16 cellular contexts compared by ENCODE assay signal in genomic region chr2:64201086-64201627, GRCh38. TPM values are rescaled to one million over a fixed set of nuclear protein-coding genes. Genes with fewer than 3 reads are reported as not detected.
A peak's percentile ranks its signal among the peaks of the same experiment; 100 is the strongest.
DNase-seq lines count a peak whose midpoint lies in the region; ATAC-seq, FAIRE-seq and TF ChIP-seq lines count a peak whose summit lies in the region.
"Had no signal": no experiment of that assay in that cellular context is flagged by ENCODE, and none has a peak within 500 bp of the region (broad histone marks: within the 10 kb centered on the region; RNA-seq: fewer than 3 reads in every experiment).

No MANE protein-coding gene starts in this region.

- H3K4me1 ChIP-seq in A549 (no peaks in the 10 kb centered on the region), muscle layer of colon (ENCODE audit: insufficient read depth, low read length) (peaks cover 44% of the 10 kb centered on the region)

- POLR2A ChIA-PET in A549 (lab: Yijun Ruan, JAX): no interaction called here

- no peaks in the 10 kb centered on the region for H3K36me3 Mint-ChIP-seq in chondrocyte (ENCODE audit: low read depth)
- H3K36me3 Mint-ChIP-seq in natural killer cell treated with Interleukin-12 subunit alpha and Interleukin-12 subunit beta and Interleukin-15 and Interleukin-18, amount 100 ng/mL, for 72 hours: no peaks in the 10 kb centered on the region

- ATAC-seq in A549 (no peak), GM18907 (IDR thresholded peaks at IDR 0.05; ENCODE audit: unreplicated experiment) (no peak), HG02610 (IDR thresholded peaks at IDR 0.05; ENCODE audit: unreplicated experiment) (no peak)
- ATAC-seq in natural killer cell treated with Interleukin-12 subunit alpha and Interleukin-12 subunit beta and Interleukin-15 and Interleukin-18, amount 100 ng/mL, for 72 hours: no peak

- no peak overlapping the region for H3K9ac ChIP-seq in muscle layer of colon (ENCODE audit: low read length)

- H3K4me3 ChIP-seq in A549 (no peak overlapping the region), muscle layer of colon (ENCODE audit: low read depth in 1 of 2, low read length in 2 of 2) (no peak overlapping the region)

- H3K4me1 Mint-ChIP-seq in chondrocyte (ENCODE audit: low read depth): peaks cover 41% of the 10 kb centered on the region
- H3K4me1 Mint-ChIP-seq in natural killer cell treated with Interleukin-12 subunit alpha and Interleukin-12 subunit beta and Interleukin-15 and Interleukin-18, amount 100 ng/mL, for 72 hours (ENCODE audit: low read depth in 2 of 2): peaks cover 20 to 33% of the 10 kb centered on the region in 2 donors

- no peak for DNase-seq in A549 (ENCODE audit: low read depth in 1 of 2, low spot score in 1 of 2)
- DNase-seq in GM18507 (ENCODE audit: extremely low spot score, insufficient read length, low read depth): no peak
- DNase-seq in chondrocyte (ENCODE audit: low spot score): no peak
- DNase-seq in NAMALWA (ENCODE audit: low spot score): no peak
- no peak for DNase-seq in natural killer cell treated with Interleukin-12 subunit alpha and Interleukin-12 subunit beta and Interleukin-15 and Interleukin-18, amount 100 ng/mL, for 72 hours (ENCODE audit: low spot score)
- DNase-seq: AML-193, Karpas-422, NCI-H187, NCI-H748 treated with DMSO at 0.1 percent for 48 hours, occipital lobe, small intestine had no signal

- 67% methylated on average over 2 of the region's 2 CpGs for WGBS in A549 (ENCODE audit: missing lambda C conversion rate)

- H3K4me2 ChIP-seq in A549: no peak overlapping the region

- no peak for TF ChIP-seq CTCF in A549 (IDR thresholded peaks at IDR 0.05)
- no peak for TF ChIP-seq CTCF in chondrocyte (IDR thresholded peaks at IDR 0.05)

- no peak overlapping the region for H3K4me3 Mint-ChIP-seq in chondrocyte (ENCODE audit: unreplicated experiment)
- H3K4me3 Mint-ChIP-seq in natural killer cell treated with Interleukin-12 subunit alpha and Interleukin-12 subunit beta and Interleukin-15 and Interleukin-18, amount 100 ng/mL, for 72 hours: no peak overlapping the region
- H3K4me3 Mint-ChIP-seq: stimulated activated naive CD8-positive, alpha-beta T cell treated with anti-CD3 and anti-CD28 coated beads, Interleukin-15, Interleukin-2, amounts not matched to agents 100 ng/mL and 50 ng/mL, for 24 hours had no signal

- H3K9me3 ChIP-seq in A549 (no peaks in the 10 kb centered on the region), muscle layer of colon (ENCODE audit: low read length) (no peaks in the 10 kb centered on the region)

- TF ChIP-seq RAD21 in A549 (conservative IDR thresholded peaks at IDR 0.05 in 1 of 2, IDR thresholded peaks at IDR 0.05 in 1 of 2): no peak

- peaks cover 8% of the 10 kb centered on the region for H3K9me3 Mint-ChIP-seq in chondrocyte (ENCODE audit: low read depth)
- H3K9me3 Mint-ChIP-seq in natural killer cell treated with Interleukin-12 subunit alpha and Interleukin-12 subunit beta and Interleukin-15 and Interleukin-18, amount 100 ng/mL, for 72 hours: no peaks in the 10 kb centered on the region
- H3K9me3 Mint-ChIP-seq: stimulated activated naive CD8-positive, alpha-beta T cell treated with anti-CD3 and anti-CD28 coated beads, Interleukin-15, Interleukin-2, amounts not matched to agents 100 ng/mL and 50 ng/mL, for 24 hours had no signal

- no peaks in the 10 kb centered on the region for H3K27me3 Mint-ChIP-seq in chondrocyte (ENCODE audit: low read depth)
- peaks cover 0 to 8% of the 10 kb centered on the region in 2 donors for H3K27me3 Mint-ChIP-seq in natural killer cell treated with Interleukin-12 subunit alpha and Interleukin-12 subunit beta and Interleukin-15 and Interleukin-18, amount 100 ng/mL, for 72 hours
- H3K27me3 Mint-ChIP-seq: stimulated activated naive CD8-positive, alpha-beta T cell treated with anti-CD3 and anti-CD28 coated beads, Interleukin-15, Interleukin-2, amounts not matched to agents 100 ng/mL and 50 ng/mL, for 24 hours had no signal

- FAIRE-seq in A549 (lab: Jason Lieb, UNC) (no peak), GM18507 (lab: Jason Lieb, UNC) (peak; percentile 61)
- FAIRE-seq: small intestine had no signal

- no peak overlapping the region for H3K27ac ChIP-seq in A549
- H3K27ac ChIP-seq in muscle layer of colon (ENCODE audit: low read depth, low read length): peak overlapping the region; percentile 52
- H3K27ac ChIP-seq: HL-60 had no signal

- H3K27me3 ChIP-seq in muscle layer of colon (ENCODE audit: control insufficient read depth in 1 of 2, insufficient read depth in 2 of 2, low read length in 2 of 2): no peaks in the 10 kb centered on the region

- TF ChIP-seq EP300 in A549 (IDR thresholded peaks at IDR 0.05): no peak

- TF ChIP-seq POLR2A in A549 (IDR thresholded peaks at IDR 0.05; ENCODE audit: low read length): no peak

- peak overlapping the region; percentile 78 for H3K27ac Mint-ChIP-seq in chondrocyte (ENCODE audit: unreplicated experiment)
- peak overlapping the region in 1 of 2 donors; percentile 51 for H3K27ac Mint-ChIP-seq in natural killer cell treated with Interleukin-12 subunit alpha and Interleukin-12 subunit beta and Interleukin-15 and Interleukin-18, amount 100 ng/mL, for 72 hours

- no peaks in the 10 kb centered on the region for H3K36me3 ChIP-seq in muscle layer of colon (ENCODE audit: insufficient read depth, low read length)

- CTCF ChIA-PET in A549 (lab: Yijun Ruan, JAX): no interaction called here

TF ChIP-seq in A549, 52 proteins besides CTCF, POLR2A, EP300 and RAD21:
- TF ChIP-seq MAZ (IDR thresholded peaks at IDR 0.05; ENCODE audit: borderline replicate concordance, low read depth, low read length) (no peak), FOSL2 (IDR thresholded peaks at IDR 0.05) (no peak), FOSL2 (CRISPR knock-in tag; IDR thresholded peaks at IDR 0.05) (0 out of 2 replicates have a peak, but pooled peaks have one; percentile 4), MAX (IDR thresholded peaks at IDR 0.05) (no peak)

RNA-seq across cellular contexts. Expression of gene PELI1, which starts 56.9 kb away (rescaled TPM):
- polyA plus RNA-seq in A549 (2011; rRNA removed) (3.7 and 5.1 TPM in 2 replicates), A549 (2017; fragmentation: RNase III; extraction: RNeasy Plus Mini Kit Qiagen cat#74134 plus additional on column Dnase treatment) (0.90 to 2.1 TPM (median 1.4 TPM) in 3 replicates)
- polyA plus RNA-seq in A549 (2012; cell fraction: cytosol; rRNA removed): 0.83 and 1.0 TPM in 2 replicates
- polyA plus RNA-seq in A549 (2012; cell fraction: nucleus; rRNA removed): 0.95 and 1.6 TPM in 2 replicates
- 1.6 and 2.5 TPM in 2 replicates for polyA minus RNA-seq in A549 (2011; rRNA and poly(A)+ RNA removed)
- total RNA-seq in chondrocyte: 15.9 to 24.4 TPM (median 22.7 TPM) in 3 replicates
- total RNA-seq in natural killer cell treated with Interleukin-12 subunit alpha and Interleukin-12 subunit beta and Interleukin-15 and Interleukin-18, amount 100 ng/mL, for 72 hours: 10 to 100 TPM; 51.1 to 64.1 TPM
